Comparison of ENCODE assay signal across 8 cellular contexts in the genomic region with DNA sequence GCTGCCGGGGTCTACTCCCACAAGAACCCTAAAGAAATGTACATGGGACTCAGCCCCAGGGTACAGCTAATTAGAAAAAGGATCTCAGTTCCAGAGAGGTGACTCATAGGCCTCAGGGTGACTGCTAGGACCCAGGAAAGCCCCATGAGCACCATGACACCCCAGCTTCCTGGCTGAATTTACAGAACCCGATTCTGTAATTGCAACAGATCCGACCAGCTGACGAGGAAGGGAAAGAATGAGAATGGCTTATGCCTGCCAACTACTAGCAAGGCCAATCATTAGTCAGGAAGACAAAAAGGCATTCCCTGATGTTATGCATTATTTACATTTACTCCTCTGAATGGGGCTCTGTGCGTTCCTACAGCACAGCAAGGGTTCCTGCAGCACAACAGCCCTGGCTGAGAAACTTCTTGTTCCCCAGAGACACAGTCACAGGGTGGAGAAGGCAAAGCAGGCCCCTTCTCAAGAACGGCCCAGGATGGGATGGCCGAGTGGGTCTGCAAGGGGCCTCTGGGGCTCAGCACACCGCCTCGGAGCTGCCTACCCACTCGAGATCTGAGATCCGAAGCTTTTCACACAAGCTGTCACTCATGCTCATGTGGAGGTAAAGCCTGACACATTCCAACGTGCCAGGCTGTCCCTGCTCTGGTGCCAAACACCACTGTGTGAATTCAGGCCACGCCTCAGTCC. TPM values are rescaled to one million over a fixed set of nuclear protein-coding genes. Genes with fewer than 3 reads are reported as not detected.
DNase-seq lines count a peak whose midpoint lies in the region; ATAC-seq and TF ChIP-seq lines count a peak whose summit lies in the region.

No MANE protein-coding gene starts in this region.

- intact Hi-C loops in CD14-positive monocyte (cut with micrococcal nuclease) = loop anchor here in 1 of 2 donors (2.0 kb wide), 1 partner anchor 28 kb away; a partner anchor contains a TSS
- intact Hi-C loops in PC-9 (cut with micrococcal nuclease; ENCODE audit: unreplicated experiment) = loop anchor here (1.0 kb wide), 1 partner anchor 15 kb away; no protein-coding TSS in a partner anchor

- H3K9me3 ChIP-seq in GM23248 (ENCODE audit: low read depth) (no peaks in the 10 kb centered on the region), PC-9 (ENCODE audit: insufficient read depth, low read depth) (no peaks in the 10 kb centered on the region)

- DNase-seq in CD14-positive monocyte (ENCODE audit: low spot score) (peak; percentile 94), GM23248 (peak; percentile 98), PC-9 (peak; percentile 82 to 100), hepatic stellate cell (ENCODE audit: low spot score) (peak; percentile 70), NCI-H1436 treated with DMSO at 0.1 percent for 48 hours (lab: John Stamatoyannopoulos, UW) (no peak)
- DNase-seq in activated T-helper 9 cell treated with anti-CD3 and anti-CD28 coated beads, Interleukin-2, amount 50 U/mL, for 16 hours (ENCODE audit: low read depth) = peak; percentile 59
- DNase-seq in stimulated activated CD4-positive, alpha-beta T cell treated with anti-CD3 and anti-CD28 coated beads, Interleukin-2, amount 100 ng/mL, for 24 hours = peak; percentile 64 to 70

- CTCF ChIA-PET in PC-9 (lab: Charles Lee) = no interaction called here

- H3K9ac ChIP-seq in GM23248 = peak overlapping the region; percentile 73

- peak overlapping the region; percentile 83 for H2AFZ ChIP-seq in GM23248
- no peak overlapping the region for H2AFZ ChIP-seq in PC-9

- H3K4me3 ChIP-seq in GM23248 (peak overlapping the region; percentile 53), PC-9 (peak overlapping the region; percentile 35; the same call in 1 of the 2 replicates)

- peak overlapping the region; percentile 91 to 96 (median 94) for H3K27ac Mint-ChIP-seq in CD14-positive monocyte

- no peaks in the 10 kb centered on the region for H3K79me2 ChIP-seq in GM23248 (ENCODE audit: insufficient read depth)
- H3K79me2 ChIP-seq in PC-9 (ENCODE audit: low read depth) = no peaks in the 10 kb centered on the region; the same call in 1 of the 2 replicates

- ATAC-seq in GM21526 (IDR thresholded peaks at IDR 0.05; ENCODE audit: low FRiP score, unreplicated experiment) = no peak

- H3K4me3 Mint-ChIP-seq in CD14-positive monocyte = peak overlapping the region in 1 of 2 donors; percentile 21

- H3K36me3 Mint-ChIP-seq in CD14-positive monocyte = no peaks in the 10 kb centered on the region

- peaks cover 7% of the 10 kb centered on the region for H3F3A ChIP-seq in GM23248 (ENCODE audit: insufficient read depth)
- H3F3A ChIP-seq in PC-9 (ENCODE audit: insufficient read depth, low read depth) = peaks cover 51% of the 10 kb centered on the region

- POLR2A ChIA-PET in PC-9 (lab: Charles Lee; ENCODE audit: unreplicated experiment) = interaction anchor here (0.5 kb wide), 1 partner anchor 1002 kb away, joined by 3 read pairs; a partner anchor contains a TSS

- H3K36me3 ChIP-seq in GM23248 (ENCODE audit: low read depth) = no peaks in the 10 kb centered on the region
- no peaks in the 10 kb centered on the region for H3K36me3 ChIP-seq in PC-9 (ENCODE audit: low read depth)

- no TSS peak for BruUV-seq in PC-9 (replicated peaks; lab: Mats Ljungman, UMichigan)

- peaks cover 24% of the 10 kb centered on the region for H3K4me1 Mint-ChIP-seq in CD14-positive monocyte

- H3K27me3 ChIP-seq in GM23248 (replicated peaks; ENCODE audit: insufficient read depth) (no peaks in the 10 kb centered on the region), PC-9 (ENCODE audit: insufficient read depth, low read depth) (no peaks in the 10 kb centered on the region)

- H3K9me2 ChIP-seq in GM23248 (ENCODE audit: insufficient read depth) (no peaks in the 10 kb centered on the region), PC-9 (ENCODE audit: insufficient read depth) (no peaks in the 10 kb centered on the region)

- in situ Hi-C loops in GM23248 (cut with MboI) = no loop called here

- H3K4me2 ChIP-seq in GM23248 (ENCODE audit: unreplicated experiment) (peak overlapping the region; percentile 83), PC-9 (peak overlapping the region; percentile 80)

- peaks cover 23% of the 10 kb centered on the region for H3K4me1 ChIP-seq in GM23248 (ENCODE audit: insufficient read depth)
- peaks cover 61% of the 10 kb centered on the region for H3K4me1 ChIP-seq in PC-9 (replicated peaks; ENCODE audit: insufficient read depth)

- no peaks in the 10 kb centered on the region for H4K20me1 ChIP-seq in GM23248 (ENCODE audit: insufficient read depth)
- H4K20me1 ChIP-seq in PC-9 (ENCODE audit: insufficient read depth) = no peaks in the 10 kb centered on the region

- peaks cover 0 to 7% (median 0%) of the 10 kb centered on the region in 7 donors for H3K9me3 Mint-ChIP-seq in CD14-positive monocyte

- H3K27ac ChIP-seq in GM23248 (peak overlapping the region; percentile 90), PC-9 (peak overlapping the region; percentile 88)

- 7 to 9% methylated on average over 13 of the region's 13 CpGs for WGBS in GM23248 (ENCODE audit: low coverage in 1 of 2, low lambda C conversion rate in 2 of 2, missing lambda C conversion rate in 2 of 2), 2 experiments

- TF ChIP-seq CTCF in CD14-positive monocyte (IDR thresholded peaks at IDR 0.05) (no peak), PC-9 (conservative IDR thresholded peaks at IDR 0.05) (no peak)

- H3K27me3 Mint-ChIP-seq in CD14-positive monocyte (ENCODE audit: low read depth in 3 of 3) = peaks cover 0 to 5% (median 0%) of the 10 kb centered on the region in 3 donors

RNA-seq across cellular contexts. Expression of a gene that starts 27.2 kb away (rescaled TPM):
- polyA plus RNA-seq in CD14-positive monocyte (not detected), GM23248 (2016; fragmentation: Nextera tagmentation; extraction: Ambion mirVana) (0.63 and 0.71 TPM in 2 replicates)
- total RNA-seq in GM23248 (2014; rRNA removed; shearing (Covaris generic)) = 0.32 TPM in 1 of 2 replicates, not detected in the other
- 5.7 and 7.4 TPM in 2 replicates for total RNA-seq in PC-9 (2021)

RNA-seq across cellular contexts. Expression of a gene that starts 36.7 kb away (rescaled TPM):
- 1 to 10 TPM; 1.9 to 2.2 TPM for polyA plus RNA-seq in CD14-positive monocyte
- 0.13 and 1.8 TPM in 2 replicates for total RNA-seq in GM23248 (2014; rRNA removed; shearing (Covaris generic))
- polyA plus RNA-seq in GM23248 (2016; fragmentation: Nextera tagmentation; extraction: Ambion mirVana) = 0.72 and 1.3 TPM in 2 replicates
- 27.4 and 29.2 TPM in 2 replicates for total RNA-seq in PC-9 (2021)

RNA-seq across cellular contexts. Expression of a gene that starts 52.2 kb away (rescaled TPM):
- polyA plus RNA-seq in CD14-positive monocyte (10 to 100 TPM; 41.4 to 75.1 TPM), GM23248 (2016; fragmentation: Nextera tagmentation; extraction: Ambion mirVana) (3.0 and 3.1 TPM in 2 replicates)
- 2.9 and 5.0 TPM in 2 replicates for total RNA-seq in GM23248 (2014; rRNA removed; shearing (Covaris generic))
- 15.4 and 18.2 TPM in 2 replicates for total RNA-seq in PC-9 (2021)

RNA-seq across cellular contexts. Expression of a gene that starts 53.2 kb away (rescaled TPM):
- not detected for polyA plus RNA-seq in CD14-positive monocyte
- total RNA-seq in GM23248 (2014; rRNA removed; shearing (Covaris generic)) = 0.11 and 0.25 TPM in 2 replicates
- polyA plus RNA-seq in GM23248 (2016; fragmentation: Nextera tagmentation; extraction: Ambion mirVana) = 0.48 and 0.62 TPM in 2 replicates
- 1.1 and 2.5 TPM in 2 replicates for total RNA-seq in PC-9 (2021)

Comparison
In these comparisons a context has a peak if more than half of its experiments do, and no peak if none do; other contexts are left out.
1. RNA of a gene that starts 36.7 kb away (total RNA-seq): 27.4 to 29.2 TPM in PC-9; 0.13 to 1.8 TPM in GM23248; every median in the first group is over 10 times any median in the second.